ENCODE assay signal across 8 cellular contexts in genomic region chr19:33176670-33177416, GRCh38. TPM values are rescaled to one million over a fixed set of nuclear protein-coding genes. Genes with fewer than 3 reads are reported as not detected.
DNase-seq lines count a peak whose midpoint lies in the region; ATAC-seq and TF ChIP-seq lines count a peak whose summit lies in the region.

No MANE protein-coding gene starts in this region.

- TF ChIP-seq POLR2A in lower leg skin (IDR thresholded peaks at IDR 0.05) = no peak

- H3K36me3 ChIP-seq in duodenal mucosa (ENCODE audit: control insufficient read depth in 1 of 2, insufficient read depth in 2 of 2, low read length in 2 of 2) = no peaks in the 10 kb centered on the region

- no peaks in the 10 kb centered on the region for H3K27me3 ChIP-seq in duodenal mucosa (ENCODE audit: control insufficient read depth in 1 of 2, insufficient read depth in 2 of 2, low read length in 2 of 2)

- whole genome bisulfite sequencing in lower leg skin, 2 donors = 0% methylated on average over 31 to 46 of the region's 65 CpGs

- no peak for TF ChIP-seq CTCF in lower leg skin (IDR thresholded peaks at IDR 0.05)

- peak; percentile 99 for DNase-seq in CD1c-positive myeloid dendritic cell (ENCODE audit: extremely low spot score)
- DNase-seq in NCI-H748 treated with DMSO at 0.1 percent for 48 hours (lab: John Stamatoyannopoulos, UW) = peak; percentile 98
- peak; percentile 97 to 98 for DNase-seq in activated CD4-positive, alpha-beta T cell treated with anti-CD3 and anti-CD28 coated beads, Interleukin-2, amount 50 U/mL, for 48 hours
- DNase-seq in lower leg skin (ENCODE audit: low spot score in 2 of 2) = peak; percentile 98 to 99
- peak; percentile 92 to 95 for DNase-seq in stimulated activated CD4-positive, alpha-beta T cell treated with anti-CD3 and anti-CD28 coated beads, Interleukin-4, amount 100 ng/mL, for 48 hours (ENCODE audit: low read depth in 2 of 2)

- peaks cover 21 to 23% of the 10 kb centered on the region in 2 donors for H3K4me1 ChIP-seq in duodenal mucosa (ENCODE audit: control insufficient read depth in 1 of 2, insufficient read depth in 2 of 2, low read length in 2 of 2)

- intact Hi-C loops in lower leg skin (cut with DNase I; ENCODE audit: low total_unique reads) = loop anchor here (5.0 kb wide), 1 partner anchor 645 kb away; no protein-coding TSS in a partner anchor

- ATAC-seq in GM19372 (IDR thresholded peaks at IDR 0.05; ENCODE audit: low read depth, unreplicated experiment) (peak; percentile 78), HG03558 (IDR thresholded peaks at IDR 0.05; ENCODE audit: extremely low read depth, unreplicated experiment) (peak; percentile 53)

- no peaks in the 10 kb centered on the region for H3K9me3 ChIP-seq in duodenal mucosa (ENCODE audit: control insufficient read depth in 1 of 2, low read length in 2 of 2)

- peak overlapping the region; percentile 89 for H3K27ac ChIP-seq in duodenal mucosa (ENCODE audit: low read depth, low read length)

- H3K9ac ChIP-seq in duodenal mucosa (ENCODE audit: low read depth in 1 of 2, low read length in 2 of 2) = peak overlapping the region; percentile 78 to 94

- H3K4me3 ChIP-seq in duodenal mucosa (ENCODE audit: low read depth in 1 of 2, low read length in 2 of 2) (peak overlapping the region; percentile 89 to 92), lower leg skin (ENCODE audit: low read depth, poor library complexity, severe bottlenecking) (peak overlapping the region; percentile 89)

RNA-seq across cellular contexts. Expression of gene LRP3, which starts 17.3 kb away (rescaled TPM):
- 10 to 100 TPM in 3 of 4 donors, 1 to 10 TPM in 1; 9.4 to 27.4 (median 18.0) TPM for total RNA-seq in lower leg skin

RNA-seq across cellular contexts. Expression of gene WDR88, which starts 44.9 kb away (rescaled TPM):
- not detected for total RNA-seq in lower leg skin

RNA-seq across cellular contexts. Expression of gene SLC7A10, which starts 48.8 kb away (rescaled TPM):
- under 1 TPM in 1 of 4 donors, not detected in 3; 0.62 TPM for total RNA-seq in lower leg skin

Comparison
In these comparisons a context has a peak if more than half of its experiments do, and no peak if none do; other contexts are left out.
1. Peak in every context shown above with its lines: DNase-seq, ATAC-seq, H3K4me3 ChIP-seq and H3K27ac ChIP-seq.